Comparison of ENCODE assay signal across 7 cellular contexts in the genomic region with DNA sequence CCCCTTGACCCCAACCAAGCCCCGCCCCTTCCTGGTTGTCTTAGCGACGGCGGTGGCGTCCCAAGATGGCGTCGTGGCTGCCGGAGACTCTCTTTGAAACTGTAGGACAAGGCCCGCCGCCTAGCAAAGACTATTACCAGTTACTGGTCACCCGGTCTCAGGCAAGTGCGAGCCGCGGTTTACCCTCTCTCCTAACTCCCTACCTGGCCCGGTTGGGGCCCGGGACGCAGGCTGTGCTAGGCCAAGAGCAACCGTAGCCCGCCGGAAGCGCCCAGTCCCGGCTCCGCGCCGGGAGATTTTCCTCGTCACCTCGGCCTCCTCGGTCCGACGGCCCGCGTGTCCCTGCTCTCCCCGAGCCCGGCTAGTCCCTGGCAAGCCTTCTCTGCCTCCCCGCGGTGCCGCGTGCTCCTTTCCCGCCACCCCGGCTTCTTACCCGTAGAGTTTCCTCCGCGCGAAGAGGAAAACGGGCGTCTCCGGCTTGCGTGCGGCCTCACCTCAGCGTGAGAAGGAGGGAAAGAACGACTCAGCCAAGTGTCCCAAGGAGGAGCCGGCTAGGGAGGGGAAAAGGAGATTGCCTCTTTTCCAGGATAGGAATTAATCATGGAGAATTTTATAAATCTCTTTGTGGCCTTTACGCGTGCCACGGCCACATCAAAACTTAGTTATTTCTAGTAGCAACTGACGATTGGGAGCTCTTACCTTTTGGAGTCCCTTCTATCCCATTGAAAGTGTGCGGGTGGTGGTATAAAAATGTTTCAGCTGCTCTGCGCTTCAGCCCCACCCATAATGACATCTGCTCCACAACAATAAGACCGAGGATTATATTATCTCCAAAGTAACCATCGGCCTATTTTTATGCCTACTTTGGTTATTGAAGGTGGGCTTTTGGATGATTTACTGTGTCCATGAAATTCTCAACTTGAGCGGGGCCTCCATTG. TPM values are rescaled to one million over a fixed set of nuclear protein-coding genes. Genes with fewer than 3 reads are reported as not detected.
DNase-seq lines count a peak whose midpoint lies in the region; ATAC-seq and TF ChIP-seq lines count a peak whose summit lies in the region.

A gene with protein sequence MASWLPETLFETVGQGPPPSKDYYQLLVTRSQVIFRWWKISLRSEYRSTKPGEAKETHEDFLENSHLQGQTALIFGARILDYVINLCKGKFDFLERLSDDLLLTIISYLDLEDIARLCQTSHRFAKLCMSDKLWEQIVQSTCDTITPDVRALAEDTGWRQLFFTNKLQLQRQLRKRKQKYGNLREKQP (plus strand): TSS at position 55 of the 938 bp plus-strand sequence. CDS start 11 bp downstream, at position 66.

- TF ChIP-seq CTCF in brain (conservative IDR thresholded peaks at IDR 0.05): no peak

- no peaks in the 10 kb centered on the region for H3K27me3 Mint-ChIP-seq in T-helper 1 cell treated with Interleukin-12 subunit alpha and Interleukin-12 subunit beta and Interleukin-4 antibody, amounts not matched to agents 30 μg/mL and 1 μg/mL, for 36 hours (ENCODE audit: low read depth)
- H3K27me3 Mint-ChIP-seq in brain: peaks cover 17% of the 10 kb centered on the region

- peak within 1 kb of the TSS; percentile 99 for H3K27ac Mint-ChIP-seq in T-helper 1 cell treated with Interleukin-12 subunit alpha and Interleukin-12 subunit beta and Interleukin-4 antibody, amounts not matched to agents 30 μg/mL and 1 μg/mL, for 36 hours
- peak within 1 kb of the TSS; percentile 99 to 100 (median 100) for H3K27ac Mint-ChIP-seq in brain

- peak; percentile 80 for DNase-seq in NCI-H1105 (lab: John Stamatoyannopoulos, UW)
- peak; percentile 93 for DNase-seq in islet precursor cell
- DNase-seq in stimulated activated CD4-positive, alpha-beta T cell treated with anti-CD3 and anti-CD28 coated beads, Interleukin-15, amount 100 ng/mL, for 24 hours: peak; percentile 94

- no peaks in the 10 kb centered on the region for H3K9me3 Mint-ChIP-seq in T-helper 1 cell treated with Interleukin-12 subunit alpha and Interleukin-12 subunit beta and Interleukin-4 antibody, amounts not matched to agents 30 μg/mL and 1 μg/mL, for 36 hours
- peaks cover 0 to 5% (median 0%) of the 10 kb centered on the region in 5 experiments for H3K9me3 Mint-ChIP-seq in brain

- H3K36me3 Mint-ChIP-seq in T-helper 1 cell treated with Interleukin-12 subunit alpha and Interleukin-12 subunit beta and Interleukin-4 antibody, amounts not matched to agents 30 μg/mL and 1 μg/mL, for 36 hours (ENCODE audit: low read depth): peaks cover 24% of the 10 kb centered on the region
- H3K36me3 Mint-ChIP-seq in brain: peaks cover 14% of the 10 kb centered on the region

- peak; percentile 49 for ATAC-seq in GM18499 (IDR thresholded peaks at IDR 0.05; ENCODE audit: insufficient read depth, unreplicated experiment)
- ATAC-seq in HG02642 (IDR thresholded peaks at IDR 0.05; ENCODE audit: poor library complexity, unreplicated experiment): peak; percentile 74

- H3K4me3 Mint-ChIP-seq in T-helper 1 cell treated with Interleukin-12 subunit alpha and Interleukin-12 subunit beta and Interleukin-4 antibody, amounts not matched to agents 30 μg/mL and 1 μg/mL, for 36 hours: peak within 1 kb of the TSS; percentile 100
- peak within 1 kb of the TSS; percentile 97 to 100 (median 99) for H3K4me3 Mint-ChIP-seq in brain

- H3K4me1 Mint-ChIP-seq in T-helper 1 cell treated with Interleukin-12 subunit alpha and Interleukin-12 subunit beta and Interleukin-4 antibody, amounts not matched to agents 30 μg/mL and 1 μg/mL, for 36 hours (ENCODE audit: low read depth): peaks cover 37% of the 10 kb centered on the region
- peaks cover 56% of the 10 kb centered on the region for H3K4me1 Mint-ChIP-seq in brain

RNA-seq across cellular contexts. Expression of the gene that starts here (rescaled TPM):
- 2.5 TPM for polyA plus RNA-seq in brain (ENCODE audit: insufficient read depth, low read depth, low replicate concordance)

Comparison
In these comparisons a context has a peak if more than half of its experiments do, and no peak if none do; other contexts are left out.
1. Peak in every context shown above with its lines: DNase-seq and ATAC-seq.